In the genomic region with DNA sequence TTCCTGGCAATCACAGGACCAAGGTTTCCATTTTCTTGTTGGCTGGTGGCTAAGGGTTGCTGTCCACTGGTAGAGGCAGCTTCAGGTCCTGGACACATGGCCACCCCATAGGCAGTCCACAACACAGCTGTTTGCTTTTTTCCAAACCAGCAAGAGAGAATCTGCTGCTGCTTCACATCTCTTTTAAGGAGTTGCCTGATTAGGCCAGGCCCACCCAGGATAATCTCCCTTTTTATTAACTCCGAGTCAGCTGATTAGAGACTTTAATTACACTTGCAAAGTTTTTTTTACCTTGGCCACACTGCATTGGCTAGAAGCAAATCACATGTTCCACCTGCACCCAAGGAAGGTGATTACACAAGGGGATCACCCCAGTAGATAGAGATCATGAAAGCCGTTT, we compare ENCODE assay signal across 33 cellular contexts.
"Had no signal": no experiment of that assay in that cellular context is flagged by ENCODE, and none has a peak within 500 bp of the region (broad histone marks: within the 10 kb centered on the region; RNA-seq: fewer than 3 reads in every experiment).

No MANE protein-coding gene starts in this region.

- H3K4me3 ChIP-seq: adrenal gland, ascending aorta, body of pancreas, breast epithelium, cardiac muscle cell had no signal

- H3K9me3 ChIP-seq: adrenal gland, ascending aorta, body of pancreas, breast epithelium had no signal

- H3K27ac ChIP-seq: adrenal gland, ascending aorta, body of pancreas, brain microvascular endothelial cell, breast epithelium, cardiac muscle cell had no signal

- FAIRE-seq: astrocyte, bronchial epithelial cell had no signal

- H3K4me1 ChIP-seq: adrenal gland, ascending aorta, body of pancreas, breast epithelium had no signal

- ATAC-seq: activated naive CD4-positive, alpha-beta T cell treated with anti-CD3 and anti-CD28 coated beads, Interleukin-2, amount 50 U/mL, for 72 hours; activated naive CD8-positive, alpha-beta T cell treated with anti-CD3 and anti-CD28 coated beads, Interleukin-2, amount 50 U/mL, for 24 hours; activated T-cell treated with anti-CD3 and anti-CD28 coated beads, Interleukin-2, amount 50 U/mL, for 4 hours; activated T-cell treated with anti-CD3 and anti-CD28 coated beads, Interleukin-2, amount 50 U/mL, for 72 hours; activated T-helper 17 cell treated with anti-CD3 and anti-CD28 coated beads, Interleukin-2, amount 50 U/mL, for 72 hours; body of pancreas had no signal

- DNase-seq: activated effector memory CD4-positive, alpha-beta T cell treated with anti-CD3 and anti-CD28 coated beads, Interleukin-2, amount 50 U/mL, for 16 hours; activated effector memory CD4-positive, alpha-beta T cell treated with Interleukin-2 at 50 U/mL for 16 hours; activated gamma-delta T cell; activated gamma-delta T cell treated with Interleukin-2 at 50 U/mL for 16 hours; activated naive CD4-positive, alpha-beta T cell; activated naive CD4-positive, alpha-beta T cell treated with anti-CD3 and anti-CD28 coated beads for 36 hours; activated naive CD4-positive, alpha-beta T cell treated with anti-CD3 and anti-CD28 coated beads, Interleukin-2, amount 10 ng/mL, durations not matched to agents 7 days and 5 days; activated naive CD4-positive, alpha-beta T cell treated with anti-CD3 and anti-CD28 coated beads, Interleukin-2, amount 50 U/mL, for 16 hours; activated naive CD4-positive, alpha-beta T cell treated with Interleukin-2 at 50 U/mL for 16 hours; activated naive CD8-positive, alpha-beta T cell treated with anti-CD3 and anti-CD28 coated beads for 36 hours; activated naive CD8-positive, alpha-beta T cell treated with anti-CD3 and anti-CD28 coated beads, Interleukin-2, amount 10 ng/mL, durations not matched to agents 7 days and 5 days; activated naive CD8-positive, alpha-beta T cell treated with anti-CD3 and anti-CD28 coated beads, Interleukin-2, amount 50 U/mL, for 24 hours; activated T-cell treated with anti-CD3 and anti-CD28 coated beads, Interleukin-2, amount 50 U/mL, for 24 hours; activated T-cell treated with anti-CD3 and anti-CD28 coated beads, Interleukin-2, amount 50 U/mL, for 4 hours; activated T-cell treated with anti-CD3 and anti-CD28 coated beads, Interleukin-2, amount 50 U/mL, for 48 hours; activated T-cell treated with anti-CD3 and anti-CD28 coated beads, Interleukin-2, amount 50 U/mL, for 72 hours; adrenal gland; amniotic stem cell; amygdala; anterior cingulate cortex; aorta; body of pancreas; brain microvascular endothelial cell; caudate nucleus; central memory CD4-positive, alpha-beta T cell; cerebellar nuclear complex had no signal

- H3K36me3 ChIP-seq: adrenal gland, ascending aorta, brain microvascular endothelial cell, breast epithelium, cardiac muscle cell had no signal

- H3K27me3 ChIP-seq: adrenal gland, ascending aorta, body of pancreas, brain microvascular endothelial cell, breast epithelium had no signal
